Comparison of ENCODE assay signal across 8 cellular contexts in genomic region chr5:179699640-179700298, GRCh38. TPM values are rescaled to one million over a fixed set of nuclear protein-coding genes. Genes with fewer than 3 reads are reported as not detected.
DNase-seq lines count a peak whose midpoint lies in the region; ATAC-seq and TF ChIP-seq lines count a peak whose summit lies in the region.

No MANE protein-coding gene starts in this region.

- peaks cover 37% of the 10 kb centered on the region for H3K4me1 Mint-ChIP-seq in neural crest cell

- H3K36me3 Mint-ChIP-seq in neural crest cell (ENCODE audit: low read depth): peaks cover 13% of the 10 kb centered on the region

- ATAC-seq in esophagus mucosa (peak; percentile 6), HG02885 (IDR thresholded peaks at IDR 0.05; ENCODE audit: poor library complexity, unreplicated experiment) (no peak), HG02970 (IDR thresholded peaks at IDR 0.05; ENCODE audit: low FRiP score, unreplicated experiment) (no peak)

- H3K4me3 Mint-ChIP-seq in neural crest cell: peak overlapping the region; percentile 100

- no peak for TF ChIP-seq CTCF in neural crest cell (conservative IDR thresholded peaks at IDR 0.05)

- peak overlapping the region; percentile 99 for H3K27ac Mint-ChIP-seq in neural crest cell (ENCODE audit: unreplicated experiment)

- DNase-seq in NCI-H2196 (lab: John Stamatoyannopoulos, UW; ENCODE audit: unreplicated experiment) (peak; percentile 22), NCI-H2196 treated with DMSO at 0.1 percent for 48 hours (lab: John Stamatoyannopoulos, UW; ENCODE audit: unreplicated experiment) (no peak), HuH-7.5 (ENCODE audit: low spot score) (peak; percentile 44), neural crest cell (ENCODE audit: low read depth, low spot score) (no peak)
- peak; percentile 47 for DNase-seq in activated CD4-positive, CD25-positive, alpha-beta regulatory T cell treated with anti-CD3 and anti-CD28 coated beads, Interleukin-2, amount 50 U/mL, for 72 hours

- no peaks in the 10 kb centered on the region for H3K9me3 Mint-ChIP-seq in neural crest cell

- no peaks in the 10 kb centered on the region for H3K27me3 Mint-ChIP-seq in neural crest cell (ENCODE audit: low read depth)

RNA-seq across cellular contexts. Expression of gene CANX, which starts 1.0 kb away (rescaled TPM):
- total RNA-seq in esophagus mucosa: 375 TPM
- total RNA-seq in neural crest cell: 652 and 682 TPM in 2 replicates

RNA-seq across cellular contexts. Expression of gene CBY3, which starts 18.9 kb away (rescaled TPM):
- total RNA-seq in esophagus mucosa (not detected), neural crest cell (not detected in 2 replicates)

RNA-seq across cellular contexts. Expression of gene MAML1, which starts 32.9 kb away (rescaled TPM):
- total RNA-seq in esophagus mucosa (15.4 TPM), neural crest cell (57.6 and 59.1 TPM in 2 replicates)

Comparison
In these comparisons a context has a peak if more than half of its experiments do, and no peak if none do; other contexts are left out.
1. DNase-seq: peak in NCI-H2196 (single experiment), HuH-7.5 (single experiment) and activated CD4-positive, CD25-positive, alpha-beta regulatory T cell treated with anti-CD3 and anti-CD28 coated beads, Interleukin-2, amount 50 U/mL, for 72 hours (single experiment); none in NCI-H2196 treated with DMSO at 0.1 percent for 48 hours (single experiment) and neural crest cell (single experiment).